Comparison of ENCODE assay signal across 11 cellular contexts in the genomic region with DNA sequence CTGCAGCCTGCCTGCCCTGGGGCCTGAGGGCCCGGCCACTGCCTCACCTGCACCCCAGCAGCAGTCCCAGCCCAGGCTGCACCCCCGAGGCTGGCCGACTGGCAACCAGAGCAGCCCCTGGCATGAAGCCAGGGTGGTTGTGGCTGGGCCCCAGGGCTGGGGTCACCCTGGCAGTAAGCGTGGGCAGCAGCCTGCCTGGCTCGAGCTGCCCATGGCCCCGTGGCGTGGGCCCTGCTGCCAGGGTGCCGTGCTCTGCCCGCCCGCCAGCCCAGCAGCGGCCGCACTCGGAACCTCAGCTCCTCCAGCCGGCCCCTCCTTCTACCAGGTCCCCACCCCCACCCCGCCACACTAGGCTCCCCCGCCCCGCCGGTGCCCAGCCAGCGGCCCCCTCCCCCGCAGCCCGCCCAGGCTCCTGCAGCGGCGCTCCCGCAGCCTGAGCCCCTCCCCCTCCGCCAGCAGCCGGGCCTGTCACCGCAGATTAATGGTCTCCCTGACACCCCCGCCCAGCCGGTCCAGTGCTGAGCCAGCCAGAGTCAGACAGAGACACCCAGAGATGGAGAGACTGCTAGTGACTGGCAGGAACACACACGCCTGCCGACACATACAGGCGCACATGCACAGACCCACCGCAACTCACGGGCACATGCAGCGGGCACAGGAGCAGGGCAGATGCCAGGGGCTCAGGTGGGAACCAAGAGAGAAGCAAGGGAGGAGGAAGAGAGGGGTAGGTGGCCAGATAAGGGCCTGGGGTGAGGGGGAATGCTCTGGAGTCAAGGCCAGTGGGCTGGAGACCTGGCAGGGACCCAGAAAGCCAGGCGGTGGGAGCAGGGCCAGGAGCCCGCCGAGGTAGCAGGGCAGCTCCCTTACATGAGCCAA. TPM values are rescaled to one million over a fixed set of nuclear protein-coding genes. Genes with fewer than 3 reads are reported as not detected.
DNase-seq lines count a peak whose midpoint lies in the region; ATAC-seq and TF ChIP-seq lines count a peak whose summit lies in the region.
"Had no signal": no experiment of that assay in that cellular context is flagged by ENCODE, and none has a peak within 500 bp of the region (broad histone marks: within the 10 kb centered on the region; RNA-seq: fewer than 3 reads in every experiment).

No MANE protein-coding gene starts in this region.

- no peaks in the 10 kb centered on the region for H3K27me3 ChIP-seq in WERI-Rb-1 (ENCODE audit: insufficient read depth, low read depth, severe bottlenecking)
- H3K27me3 ChIP-seq in skeletal muscle satellite cell (ENCODE audit: control insufficient read depth, insufficient read depth, low read length): peaks cover 12% of the 10 kb centered on the region
- no peaks in the 10 kb centered on the region for H3K27me3 ChIP-seq in aorta (ENCODE audit: control insufficient read depth in 1 of 2, insufficient read depth in 2 of 2, low read length in 1 of 2)
- H3K27me3 ChIP-seq in effector memory CD4-positive, alpha-beta T cell (replicated peaks; ENCODE audit: control insufficient read depth, insufficient read depth, low read length, poor library complexity, severe bottlenecking): peaks cover 16% of the 10 kb centered on the region

- H3K9me3 ChIP-seq in WERI-Rb-1 (ENCODE audit: severe bottlenecking) (no peaks in the 10 kb centered on the region), skeletal muscle satellite cell (replicated peaks; ENCODE audit: low read length) (no peaks in the 10 kb centered on the region), aorta (ENCODE audit: control insufficient read depth, low read length) (no peaks in the 10 kb centered on the region)
- no peaks in the 10 kb centered on the region for H3K9me3 ChIP-seq in effector memory CD4-positive, alpha-beta T cell (ENCODE audit: control insufficient read depth, low read length)
- H3K9me3 ChIP-seq: upper lobe of left lung had no signal

- intact Hi-C loops in aorta (cut with DNase I): no loop called here

- H3K4me2 ChIP-seq in skeletal muscle satellite cell (ENCODE audit: low read length): peak overlapping the region; percentile 56

- H3K27ac ChIP-seq in WERI-Rb-1: peak overlapping the region; percentile 78
- H3K27ac ChIP-seq in aorta (ENCODE audit: low read depth in 1 of 2, low read length in 2 of 2): no peak overlapping the region
- no peak overlapping the region for H3K27ac ChIP-seq in effector memory CD4-positive, alpha-beta T cell (ENCODE audit: insufficient read depth, low read length, poor library complexity, severe bottlenecking)
- H3K27ac ChIP-seq: upper lobe of left lung had no signal

- TF ChIP-seq CTCF in WERI-Rb-1 (IDR thresholded peaks at IDR 0.05; ENCODE audit: low read depth, low read length): no peak

- 10 to 11% methylated on average over 30 to 38 of the region's 38 CpGs for WGBS in aorta, 2 donors

- ATAC-seq in aorta (ENCODE audit: low FRiP score) (no peak), GM21528 (IDR thresholded peaks at IDR 0.05; ENCODE audit: low FRiP score, unreplicated experiment) (no peak)

- H3K4me1 ChIP-seq in skeletal muscle satellite cell (ENCODE audit: control insufficient read depth, insufficient read depth, low read length): peaks cover 7% of the 10 kb centered on the region
- no peaks in the 10 kb centered on the region for H3K4me1 ChIP-seq in aorta (ENCODE audit: control insufficient read depth in 1 of 2, insufficient read depth in 2 of 2, low read length in 2 of 2)
- H3K4me1 ChIP-seq in effector memory CD4-positive, alpha-beta T cell (ENCODE audit: control insufficient read depth, insufficient read depth, low read length, poor library complexity, severe bottlenecking): peaks cover 3% of the 10 kb centered on the region

- H3K36me3 ChIP-seq in WERI-Rb-1: peaks cover 23% of the 10 kb centered on the region
- H3K36me3 ChIP-seq in skeletal muscle satellite cell (ENCODE audit: insufficient read depth, low read length): no peaks in the 10 kb centered on the region
- no peaks in the 10 kb centered on the region for H3K36me3 ChIP-seq in aorta (ENCODE audit: control insufficient read depth in 1 of 2, insufficient read depth in 2 of 2, low read length in 1 of 2)
- H3K36me3 ChIP-seq in effector memory CD4-positive, alpha-beta T cell (ENCODE audit: control insufficient read depth, insufficient read depth, low read length): no peaks in the 10 kb centered on the region
- H3K36me3 ChIP-seq: upper lobe of left lung had no signal

- DNase-seq in NCI-H1092 (lab: John Stamatoyannopoulos, UW) (peak; percentile 82), WERI-Rb-1 (peak; percentile 97), iPS-NIHi7 (ENCODE audit: extremely low spot score) (peak; percentile 72), aorta (no peak), NCI-H345 treated with DMSO at 0.1 percent for 48 hours (lab: John Stamatoyannopoulos, UW; ENCODE audit: unreplicated experiment) (no peak)
- no peak for DNase-seq in effector memory CD4-positive, alpha-beta T cell
- DNase-seq: activated CD4-positive, alpha-beta T cell treated with anti-CD3 and anti-CD28 coated beads, Interleukin-2, amount 10 ng/mL, durations not matched to agents 24 days and 14 days; stimulated activated CD4-positive, alpha-beta T cell treated with anti-CD3 and anti-CD28 coated beads, Interleukin-12 subunit alpha, Interleukin-12 subunit beta, amount 100 ng/mL, for 4 hours had no signal

- no peak overlapping the region for H3K9ac ChIP-seq in skeletal muscle satellite cell (ENCODE audit: low read depth, low read length)

- H3K4me3 ChIP-seq in WERI-Rb-1 (ENCODE audit: low read depth, low read length) (no peak overlapping the region), skeletal muscle satellite cell (ENCODE audit: low read length) (no peak overlapping the region), aorta (ENCODE audit: low read length in 2 of 2) (no peak overlapping the region)
- H3K4me3 ChIP-seq in effector memory CD4-positive, alpha-beta T cell (ENCODE audit: insufficient read depth, low read depth, low read length, poor library complexity, severe bottlenecking): no peak overlapping the region

RNA-seq across cellular contexts. Expression of a gene that starts 22.4 kb away (rescaled TPM):
- under 0.01 and 0.44 TPM in 2 replicates for total RNA-seq in skeletal muscle satellite cell (2012; rRNA removed)
- 1 to 10 TPM in 1 of 2 donors, under 1 TPM in 1; 0.65 to 2.4 TPM for total RNA-seq in aorta
- under 1 TPM; 0.23 to 0.63 TPM for polyA plus RNA-seq in aorta

RNA-seq across cellular contexts. Expression of a gene that starts 35.1 kb away (rescaled TPM):
- total RNA-seq in skeletal muscle satellite cell (2012; rRNA removed): 1.7 and 4.8 TPM in 2 replicates
- 10 to 100 TPM; 28.1 to 32.4 TPM for total RNA-seq in aorta
- polyA plus RNA-seq in aorta: 10 to 100 TPM in 1 of 2 donors, under 1 TPM in 1; 0.63 to 17.3 TPM

Comparison
In these comparisons a context has a peak if more than half of its experiments do, and no peak if none do; other contexts are left out.
1. DNase-seq: peak in NCI-H1092 (single experiment), WERI-Rb-1 (single experiment) and iPS-NIHi7 (single experiment); none in aorta (0 of 2), effector memory CD4-positive, alpha-beta T cell (0 of 3) and NCI-H345 treated with DMSO at 0.1 percent for 48 hours (single experiment).